20 cellular contexts compared by ENCODE assay signal in genomic region chr17:82171750-82172375, GRCh38. TPM values are rescaled to one million over a fixed set of nuclear protein-coding genes. Genes with fewer than 3 reads are reported as not detected.
A peak's percentile ranks its signal among the peaks of the same experiment; 100 is the strongest.
DNase-seq lines count a peak whose midpoint lies in the region; FAIRE-seq and TF ChIP-seq lines count a peak whose summit lies in the region.
"Had no signal": no experiment of that assay in that cellular context is flagged by ENCODE, and none has a peak within 500 bp of the region (broad histone marks: within the 10 kb centered on the region; RNA-seq: fewer than 3 reads in every experiment).

No MANE protein-coding gene starts in this region.

- H3K36me3 Mint-ChIP-seq in endothelial cell (ENCODE audit: low read depth, unreplicated experiment) = peaks cover 57% of the 10 kb centered on the region

- no TSS peak for BruUV-seq in OCI-LY7 (replicated peaks; lab: Mats Ljungman, UMichigan)

- TF ChIP-seq CTCF in GM13976 (IDR thresholded peaks at IDR 0.05; ENCODE audit: borderline replicate concordance, control extremely low read depth, extremely low read depth, insufficient read depth, missing control alignments) (no peak), endothelial cell (IDR thresholded peaks at IDR 0.05; ENCODE audit: unreplicated experiment) (no peak), ovary (IDR thresholded peaks at IDR 0.05) (no peak), OCI-LY7 (conservative IDR thresholded peaks at IDR 0.05; ENCODE audit: low read length) (no peak)

- H3K4me3 ChIP-seq in ovary (no peak overlapping the region), OCI-LY7 (ENCODE audit: low read depth, low read length, poor library complexity, severe bottlenecking) (no peak overlapping the region)
- H3K4me3 ChIP-seq: A549, BLaER1, GM12878, GM23248, HAP-1 had no signal

- no peak for TF ChIP-seq POLR2A in ovary (IDR thresholded peaks at IDR 0.05)

- no peak overlapping the region for H3K27ac Mint-ChIP-seq in endothelial cell (ENCODE audit: unreplicated experiment)

- H3K4me1 ChIP-seq in ovary (ENCODE audit: insufficient read depth) (no peaks in the 10 kb centered on the region), OCI-LY7 (ENCODE audit: insufficient read depth, low read length, poor library complexity, severe bottlenecking) (no peaks in the 10 kb centered on the region)
- H3K4me1 ChIP-seq: A549 had no signal

- H3K4me3 Mint-ChIP-seq in endothelial cell (ENCODE audit: unreplicated experiment) = peak overlapping the region; percentile 25
- H3K4me3 Mint-ChIP-seq: CD14-positive monocyte; CD4-positive, alpha-beta memory T cell had no signal

- in situ Hi-C loops in GM13976 (cut with MboI; ENCODE audit: low sequenced_read_pairs, unreplicated experiment) = no loop called here

- CTCF ChIA-PET in OCI-LY7 (lab: Charles Lee; ENCODE audit: unreplicated experiment) = no interaction called here

- no peaks in the 10 kb centered on the region for H3K9me3 Mint-ChIP-seq in endothelial cell (ENCODE audit: unreplicated experiment)
- H3K9me3 Mint-ChIP-seq: CD14-positive monocyte; CD4-positive, alpha-beta memory T cell had no signal

- H2AFZ ChIP-seq in OCI-LY7 (ENCODE audit: low read length) = no peak overlapping the region
- H2AFZ ChIP-seq: GM23248 had no signal

- peaks cover 17% of the 10 kb centered on the region for H3K4me1 Mint-ChIP-seq in endothelial cell (ENCODE audit: unreplicated experiment)

- FAIRE-seq in urothelium cell line (lab: Jason Lieb, UNC) = peak; percentile 71
- FAIRE-seq: A549, GM12878, GM19239 had no signal

- H3K36me3 ChIP-seq in ovary (no peaks in the 10 kb centered on the region), OCI-LY7 (ENCODE audit: insufficient read depth, low read length) (peaks cover 5% of the 10 kb centered on the region; the same call in 1 of the 2 replicates)

- intact Hi-C loops in ovary (cut with DNase I) = no loop called here
- intact Hi-C loops in OCI-LY7 (cut with micrococcal nuclease; ENCODE audit: unreplicated experiment) = no loop called here

- peaks cover 17% of the 10 kb centered on the region for H3K27me3 Mint-ChIP-seq in endothelial cell (ENCODE audit: unreplicated experiment)
- H3K27me3 Mint-ChIP-seq: CD4-positive, alpha-beta memory T cell had no signal

- H3K4me2 ChIP-seq in OCI-LY7 (ENCODE audit: low read length) = no peak overlapping the region
- H3K4me2 ChIP-seq: A549, BLaER1 had no signal

- H3K9me2 ChIP-seq in OCI-LY7 (ENCODE audit: insufficient read depth, low read length) = no peaks in the 10 kb centered on the region

- DNase-seq in GM13976 (ENCODE audit: low spot score) (peak; percentile 19), endothelial cell (ENCODE audit: low spot score) (no peak), occipital lobe (lab: John Stamatoyannopoulos, UW) (peak; percentile 56), urothelium cell line (ENCODE audit: low spot score) (no peak), hippocampal formation (lab: John Stamatoyannopoulos, UW) (no peak), ovary (no peak), OCI-LY7 (ENCODE audit: low spot score) (no peak)
- DNase-seq: AML-193; CD4-positive, alpha-beta memory T cell; DMS53; DND-41; EL; GM23248 had no signal

- H3K9me3 ChIP-seq in ovary (no peaks in the 10 kb centered on the region), OCI-LY7 (ENCODE audit: low read length) (no peaks in the 10 kb centered on the region)
- H3K9me3 ChIP-seq: A549, BLaER1, HAP-1 had no signal

- H3K27me3 ChIP-seq in ovary = no peaks in the 10 kb centered on the region
- H3K27me3 ChIP-seq: BLaER1 had no signal

- whole genome bisulfite sequencing in ovary, 3 donors = 86 to 89% (median 87%) methylated on average over 14 of the region's 14 CpGs

- no peaks in the 10 kb centered on the region for H3K79me2 ChIP-seq in OCI-LY7 (ENCODE audit: insufficient read depth, low read depth, low read length)

- TF ChIP-seq EP300 in ovary (IDR thresholded peaks at IDR 0.05) = no peak

- no peaks in the 10 kb centered on the region for H4K20me1 ChIP-seq in OCI-LY7 (ENCODE audit: insufficient read depth, low read length)
- H4K20me1 ChIP-seq: BLaER1 had no signal

- H3K27ac ChIP-seq in ovary = no peak overlapping the region
- H3K27ac ChIP-seq in OCI-LY7 (ENCODE audit: low read depth, low read length, poor library complexity, severe bottlenecking) = no peak overlapping the region
- H3K27ac ChIP-seq: 22Rv1, A549, BLaER1, GM23248 had no signal

- POLR2A ChIA-PET in OCI-LY7 (lab: Charles Lee) = interaction anchor here (0.8 kb wide), 1 partner anchor 48 kb away, joined by 4 read pairs; no protein-coding TSS in a partner anchor

RNA-seq across cellular contexts. Expression of gene CCDC57, which starts 40.8 kb away (rescaled TPM):
- 37.2 TPM for total RNA-seq in endothelial cell (ENCODE audit: unreplicated experiment)
- 18.6 TPM for total RNA-seq in occipital lobe
- 10 to 100 TPM; 22.9 to 65.0 (median 41.9) TPM for total RNA-seq in ovary
- polyA plus RNA-seq in ovary = 10 to 100 TPM in 1 of 2 donors, 1 to 10 TPM in 1; 7.7 to 22.2 TPM
- 30.7 and 34.5 TPM in 2 replicates for total RNA-seq in OCI-LY7 (2014; rRNA removed; shearing (Covaris generic))
- total RNA-seq in OCI-LY7 (2022) = 56.1 and 58.7 TPM in 2 replicates

RNA-seq across cellular contexts. Expression of gene SLC16A3, which starts 57.0 kb away (rescaled TPM):
- total RNA-seq in endothelial cell (ENCODE audit: unreplicated experiment) = 76.2 TPM
- total RNA-seq in occipital lobe = 4.2 TPM
- total RNA-seq in ovary = 10 to 100 TPM; 10.5 to 23.2 (median 18.0) TPM
- polyA plus RNA-seq in ovary = 1 to 10 TPM; 3.5 to 5.0 TPM
- total RNA-seq in OCI-LY7 (2014; rRNA removed; shearing (Covaris generic)) = 10.1 and 21.6 TPM in 2 replicates
- 28.3 and 55.0 TPM in 2 replicates for total RNA-seq in OCI-LY7 (2022)

Comparison
In these comparisons a context has a peak if more than half of its experiments do, and no peak if none do; other contexts are left out.
1. DNase-seq: peak in GM13976 (single experiment) and occipital lobe (single experiment); none in endothelial cell (single experiment), urothelium cell line (single experiment), hippocampal formation (0 of 2), ovary (0 of 5) and OCI-LY7 (single experiment).